Comparison of ENCODE assay signal across 19 cellular contexts in the genomic region with DNA sequence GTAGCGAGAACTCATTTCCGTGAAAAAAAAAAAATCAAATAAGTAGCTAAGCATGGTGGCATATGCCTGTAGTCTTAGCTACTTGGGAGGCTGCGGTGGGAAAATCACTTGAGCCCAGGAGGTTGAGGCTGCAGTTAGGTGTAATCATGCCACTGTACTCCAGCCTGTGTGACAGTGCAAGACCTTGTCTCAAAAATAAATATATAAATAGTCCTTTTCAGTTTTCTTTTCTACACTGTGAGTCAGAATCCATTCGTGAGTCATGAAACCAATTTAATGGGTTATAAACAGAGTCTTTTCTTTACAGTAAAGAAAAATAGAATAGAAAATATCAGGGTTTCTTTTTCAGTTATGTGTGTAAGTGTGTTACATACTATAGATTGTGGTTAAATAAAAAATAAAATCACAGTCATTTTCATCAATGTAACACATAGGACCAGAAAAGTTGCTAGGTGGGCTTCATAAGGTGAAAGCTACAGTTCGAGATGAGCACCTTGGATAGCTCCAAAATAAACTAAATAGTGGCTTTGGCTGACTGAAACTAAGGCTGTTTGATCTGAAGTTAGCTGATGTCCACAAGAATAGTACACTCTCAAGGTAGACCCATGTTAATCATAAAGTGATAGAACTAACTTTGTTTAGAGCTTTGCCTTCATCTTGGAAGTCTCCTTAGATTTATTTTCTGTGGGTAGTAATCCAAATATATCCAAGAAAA.
A peak's percentile ranks its signal among the peaks of the same experiment; 100 is the strongest.
DNase-seq lines count a peak whose midpoint lies in the region; ATAC-seq and TF ChIP-seq lines count a peak whose summit lies in the region.
"Had no signal": no experiment of that assay in that cellular context is flagged by ENCODE, and none has a peak within 500 bp of the region (broad histone marks: within the 10 kb centered on the region; RNA-seq: fewer than 3 reads in every experiment).

No MANE protein-coding gene starts in this region.

- H3K4me1 Mint-ChIP-seq in MCF 10A (ENCODE audit: insufficient read depth, unreplicated experiment) = no peaks in the 10 kb centered on the region
- H3K4me1 Mint-ChIP-seq: B cell; CD4-positive, CD25-positive, alpha-beta regulatory T cell had no signal

- H3K36me3 Mint-ChIP-seq in MCF 10A (ENCODE audit: insufficient read depth, unreplicated experiment) = no peaks in the 10 kb centered on the region
- H3K36me3 Mint-ChIP-seq: CD4-positive, CD25-positive, alpha-beta regulatory T cell had no signal

- H3K27me3 Mint-ChIP-seq in MCF 10A (ENCODE audit: insufficient read depth, unreplicated experiment) = no peaks in the 10 kb centered on the region
- H3K27me3 Mint-ChIP-seq: B cell had no signal

- H3K27me3 ChIP-seq in breast epithelium = no peaks in the 10 kb centered on the region

- no peak overlapping the region for H3K4me3 ChIP-seq in breast epithelium
- no peak overlapping the region for H3K4me3 ChIP-seq in mucosa of descending colon

- H3K4me1 ChIP-seq in breast epithelium (no peaks in the 10 kb centered on the region), mucosa of descending colon (ENCODE audit: low read depth) (no peaks in the 10 kb centered on the region)

- peaks cover 7% of the 10 kb centered on the region for H3K9me3 Mint-ChIP-seq in MCF 10A (ENCODE audit: unreplicated experiment)

- H3K9me3 ChIP-seq in breast epithelium (no peaks in the 10 kb centered on the region), mucosa of descending colon (no peaks in the 10 kb centered on the region)

- TF ChIP-seq EP300 in Ishikawa (IDR thresholded peaks at IDR 0.05; ENCODE audit: borderline replicate concordance) = no peak

- no peaks in the 10 kb centered on the region for H3K36me3 ChIP-seq in breast epithelium
- H3K36me3 ChIP-seq in mucosa of descending colon (ENCODE audit: low read depth) = no peaks in the 10 kb centered on the region

- TF ChIP-seq POLR2A in breast epithelium (IDR thresholded peaks at IDR 0.05) = no peak

- DNase-seq in MCF 10A (ENCODE audit: unreplicated experiment) (peak; percentile 11), breast epithelium (ENCODE audit: low spot score in 2 of 2) (no peak), astrocyte of the hippocampus (ENCODE audit: low read depth, low spot score) (peak; percentile 6), mucosa of descending colon (no peak)
- DNase-seq in activated effector memory CD4-positive, alpha-beta T cell treated with Interleukin-2 at 50 U/mL for 16 hours = no peak
- DNase-seq: Calu3; CD4-positive, CD25-positive, alpha-beta regulatory T cell; DMS79 treated with DMSO at 0.1 percent for 48 hours; GDM1; MM.1S; NCI-H1092 treated with DMSO at 0.1 percent for 48 hours; NCI-H1694 treated with DMSO at 0.1 percent for 48 hours; NCI-H2107; NCI-H2227 treated with DMSO at 0.1 percent for 48 hours; NCI-H524; SHP77 treated with DMSO at 0.1 percent for 48 hours had no signal

- H3K27ac ChIP-seq in breast epithelium = no peak overlapping the region

- H3K4me3 Mint-ChIP-seq in MCF 10A (ENCODE audit: unreplicated experiment) = no peak overlapping the region
- H3K4me3 Mint-ChIP-seq: B cell; CD4-positive, CD25-positive, alpha-beta regulatory T cell had no signal

- no peak for TF ChIP-seq CTCF in MCF 10A (IDR thresholded peaks at IDR 0.05; ENCODE audit: unreplicated experiment)
- no peak for TF ChIP-seq CTCF in breast epithelium (IDR thresholded peaks at IDR 0.05)
- TF ChIP-seq CTCF in mucosa of descending colon (IDR thresholded peaks at IDR 0.05) = no peak

- ATAC-seq in HG03565 (IDR thresholded peaks at IDR 0.05; ENCODE audit: unreplicated experiment) (no peak), mucosa of descending colon (no peak)

- CTCF ChIA-PET in MCF 10A (lab: Yijun Ruan, JAX) = no interaction called here

- POLR2A ChIA-PET in MCF 10A (lab: Yijun Ruan, JAX) = interaction anchor here (0.7 kb wide), 1 partner anchor 117 kb away, joined by 3 read pairs; no protein-coding TSS in a partner anchor

- H3K27ac Mint-ChIP-seq in MCF 10A (ENCODE audit: low read depth, unreplicated experiment) = no peak overlapping the region
- H3K27ac Mint-ChIP-seq: B cell; CD4-positive, CD25-positive, alpha-beta regulatory T cell had no signal

- BruUV-seq in MCF 10A (replicated peaks; lab: Mats Ljungman, UMichigan) = no TSS peak

- TF ChIP-seq RAD21 in Ishikawa (IDR thresholded peaks at IDR 0.05; ENCODE audit: low read depth) = no peak

- intact Hi-C loops in MCF 10A (cut with micrococcal nuclease) (no loop called here), breast epithelium (cut with DNase I; ENCODE audit: low total_unique reads) (no loop called here), mucosa of descending colon (cut with DNase I, micrococcal nuclease) (no loop called here)

TF ChIP-seq in Ishikawa, 13 proteins besides CTCF, POLR2A, EP300 and RAD21:
- TF ChIP-seq CREB1 (IDR thresholded peaks at IDR 0.05; ENCODE audit: low read depth) = no peak
- TF ChIP-seq, protein P1, sequence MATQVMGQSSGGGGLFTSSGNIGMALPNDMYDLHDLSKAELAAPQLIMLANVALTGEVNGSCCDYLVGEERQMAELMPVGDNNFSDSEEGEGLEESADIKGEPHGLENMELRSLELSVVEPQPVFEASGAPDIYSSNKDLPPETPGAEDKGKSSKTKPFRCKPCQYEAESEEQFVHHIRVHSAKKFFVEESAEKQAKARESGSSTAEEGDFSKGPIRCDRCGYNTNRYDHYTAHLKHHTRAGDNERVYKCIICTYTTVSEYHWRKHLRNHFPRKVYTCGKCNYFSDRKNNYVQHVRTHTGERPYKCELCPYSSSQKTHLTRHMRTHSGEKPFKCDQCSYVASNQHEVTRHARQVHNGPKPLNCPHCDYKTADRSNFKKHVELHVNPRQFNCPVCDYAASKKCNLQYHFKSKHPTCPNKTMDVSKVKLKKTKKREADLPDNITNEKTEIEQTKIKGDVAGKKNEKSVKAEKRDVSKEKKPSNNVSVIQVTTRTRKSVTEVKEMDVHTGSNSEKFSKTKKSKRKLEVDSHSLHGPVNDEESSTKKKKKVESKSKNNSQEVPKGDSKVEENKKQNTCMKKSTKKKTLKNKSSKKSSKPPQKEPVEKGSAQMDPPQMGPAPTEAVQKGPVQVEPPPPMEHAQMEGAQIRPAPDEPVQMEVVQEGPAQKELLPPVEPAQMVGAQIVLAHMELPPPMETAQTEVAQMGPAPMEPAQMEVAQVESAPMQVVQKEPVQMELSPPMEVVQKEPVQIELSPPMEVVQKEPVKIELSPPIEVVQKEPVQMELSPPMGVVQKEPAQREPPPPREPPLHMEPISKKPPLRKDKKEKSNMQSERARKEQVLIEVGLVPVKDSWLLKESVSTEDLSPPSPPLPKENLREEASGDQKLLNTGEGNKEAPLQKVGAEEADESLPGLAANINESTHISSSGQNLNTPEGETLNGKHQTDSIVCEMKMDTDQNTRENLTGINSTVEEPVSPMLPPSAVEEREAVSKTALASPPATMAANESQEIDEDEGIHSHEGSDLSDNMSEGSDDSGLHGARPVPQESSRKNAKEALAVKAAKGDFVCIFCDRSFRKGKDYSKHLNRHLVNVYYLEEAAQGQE (IDR thresholded peaks at IDR 0.05; ENCODE audit: low read depth) = peak; percentile 24; the same call in 1 of the 2 replicates

Comparison
In these comparisons a context has a peak if more than half of its experiments do, and no peak if none do; other contexts are left out.
1. DNase-seq: peak in MCF 10A (single experiment) and astrocyte of the hippocampus (single experiment); none in breast epithelium (0 of 2), activated effector memory CD4-positive, alpha-beta T cell treated with Interleukin-2 at 50 U/mL for 16 hours (single experiment) and mucosa of descending colon (0 of 3).